7 cellular contexts compared by ENCODE assay signal in genomic region chr3:150547045-150547753, GRCh38. TPM values are rescaled to one million over a fixed set of nuclear protein-coding genes. Genes with fewer than 3 reads are reported as not detected.
DNase-seq lines count a peak whose midpoint lies in the region; ATAC-seq, FAIRE-seq and TF ChIP-seq lines count a peak whose summit lies in the region.

No MANE protein-coding gene starts in this region.

- H3K9ac ChIP-seq in OCI-LY3 (ENCODE audit: low read length), result peak overlapping the region; percentile 91
- H3K9ac ChIP-seq in duodenal mucosa (ENCODE audit: low read depth in 1 of 2, low read length in 2 of 2), result peak overlapping the region; percentile 45 to 80
- H3K9ac ChIP-seq in neural progenitor cell, result peak overlapping the region; percentile 83

- TF ChIP-seq CTCF in OCI-LY3 (IDR thresholded peaks at IDR 0.05; ENCODE audit: low read depth, low read length) (no peak), neural progenitor cell (IDR thresholded peaks at IDR 0.05) (no peak)

- H3K9me3 ChIP-seq in OCI-LY3 (ENCODE audit: insufficient read depth, low read length) (no peaks in the 10 kb centered on the region), duodenal mucosa (ENCODE audit: control insufficient read depth in 1 of 2, low read length in 2 of 2) (no peaks in the 10 kb centered on the region), neural progenitor cell (ENCODE audit: low read depth) (no peaks in the 10 kb centered on the region)

- peaks cover 4% of the 10 kb centered on the region for H3K27me3 Mint-ChIP-seq in neural progenitor cell (ENCODE audit: insufficient read depth, low read depth)

- H3K27ac ChIP-seq in OCI-LY3 (ENCODE audit: low read length) (peak overlapping the region; percentile 73), duodenal mucosa (ENCODE audit: low read depth, low read length) (peak overlapping the region; percentile 99), neural progenitor cell (peak overlapping the region; percentile 81)

- H3K9me3 Mint-ChIP-seq in neural progenitor cell, result no peaks in the 10 kb centered on the region

- peak overlapping the region; percentile 93 for H3K4me3 Mint-ChIP-seq in neural progenitor cell

- peaks cover 3% of the 10 kb centered on the region for H3K36me3 Mint-ChIP-seq in neural progenitor cell

- H2AFZ ChIP-seq in OCI-LY3 (ENCODE audit: low read depth, low read length) (peak overlapping the region; percentile 48), neural progenitor cell (replicated peaks) (peak overlapping the region; percentile 93)

- TF ChIP-seq POLR2A in H54 (IDR thresholded peaks at IDR 0.05; ENCODE audit: low read depth, low read length), result no peak

- H4K20me1 ChIP-seq in OCI-LY3 (ENCODE audit: insufficient read depth, low read length), result peaks cover 25% of the 10 kb centered on the region
- peaks cover 21% of the 10 kb centered on the region for H4K20me1 ChIP-seq in neural progenitor cell (ENCODE audit: low read depth)

- H3F3A ChIP-seq in neural progenitor cell (ENCODE audit: low read depth), result peaks cover 9% of the 10 kb centered on the region

- H3K4me1 ChIP-seq in OCI-LY3 (ENCODE audit: low read length), result peaks cover 23% of the 10 kb centered on the region
- H3K4me1 ChIP-seq in duodenal mucosa (ENCODE audit: control insufficient read depth in 1 of 2, insufficient read depth in 2 of 2, low read length in 2 of 2), result peaks cover 19 to 31% of the 10 kb centered on the region in 2 donors
- H3K4me1 ChIP-seq in neural progenitor cell, result peaks cover 17% of the 10 kb centered on the region

- H3K27me3 ChIP-seq in OCI-LY3 (ENCODE audit: low read depth, low read length) (no peaks in the 10 kb centered on the region), duodenal mucosa (ENCODE audit: control insufficient read depth in 1 of 2, insufficient read depth in 2 of 2, low read length in 2 of 2) (no peaks in the 10 kb centered on the region), neural progenitor cell (no peaks in the 10 kb centered on the region)

- no peak for ATAC-seq in HG02852 (IDR thresholded peaks at IDR 0.05; ENCODE audit: unreplicated experiment)
- no peak for ATAC-seq in HG03442 (IDR thresholded peaks at IDR 0.05; ENCODE audit: unreplicated experiment)

- peak overlapping the region; percentile 88 for H3K4me3 ChIP-seq in OCI-LY3 (ENCODE audit: low read length)
- peak overlapping the region; percentile 95 to 97 for H3K4me3 ChIP-seq in duodenal mucosa (ENCODE audit: low read depth in 1 of 2, low read length in 2 of 2)
- H3K4me3 ChIP-seq in neural progenitor cell, result peak overlapping the region; percentile 98

- H3K27ac Mint-ChIP-seq in neural progenitor cell, result peak overlapping the region; percentile 78

- H3K4me2 ChIP-seq in OCI-LY3 (ENCODE audit: low read length) (peak overlapping the region; percentile 78), neural progenitor cell (peak overlapping the region; percentile 96)

- H3K4me1 Mint-ChIP-seq in neural progenitor cell, result peaks cover 20% of the 10 kb centered on the region

- H3K36me3 ChIP-seq in OCI-LY3 (replicated peaks; ENCODE audit: low read depth, low read length) (peaks cover 37% of the 10 kb centered on the region), duodenal mucosa (ENCODE audit: control insufficient read depth in 1 of 2, insufficient read depth in 2 of 2, low read length in 2 of 2) (peaks cover 0 to 28% of the 10 kb centered on the region in 2 donors), neural progenitor cell (peaks cover 6% of the 10 kb centered on the region)

- H3K79me2 ChIP-seq in OCI-LY3 (ENCODE audit: low read length) (peaks cover 96% of the 10 kb centered on the region), neural progenitor cell (ENCODE audit: low read depth) (peaks cover 86% of the 10 kb centered on the region)

- DNase-seq in H54 (ENCODE audit: insufficient read length, low spot score), result no peak
- DNase-seq in neural progenitor cell (ENCODE audit: low spot score), result no peak
- no peak for DNase-seq in 8988T

- peak; percentile 48 for FAIRE-seq in H54 (lab: Jason Lieb, UNC)

RNA-seq across cellular contexts. Expression of gene EIF2A, which starts 0.6 kb away (rescaled TPM):
- total RNA-seq in neural progenitor cell (ENCODE audit: low replicate concordance), result 109 and 135 TPM in 2 replicates

RNA-seq across cellular contexts. Expression of gene SERP1, which starts 0.9 kb away (rescaled TPM):
- 120 and 129 TPM in 2 replicates for total RNA-seq in neural progenitor cell (ENCODE audit: low replicate concordance)

RNA-seq across cellular contexts. Expression of gene SELENOT, which starts 55.9 kb away (rescaled TPM):
- 73.4 and 133 TPM in 2 replicates for total RNA-seq in neural progenitor cell (ENCODE audit: low replicate concordance)
